Comparison of ENCODE assay signal across 12 cellular contexts in the genomic region with DNA sequence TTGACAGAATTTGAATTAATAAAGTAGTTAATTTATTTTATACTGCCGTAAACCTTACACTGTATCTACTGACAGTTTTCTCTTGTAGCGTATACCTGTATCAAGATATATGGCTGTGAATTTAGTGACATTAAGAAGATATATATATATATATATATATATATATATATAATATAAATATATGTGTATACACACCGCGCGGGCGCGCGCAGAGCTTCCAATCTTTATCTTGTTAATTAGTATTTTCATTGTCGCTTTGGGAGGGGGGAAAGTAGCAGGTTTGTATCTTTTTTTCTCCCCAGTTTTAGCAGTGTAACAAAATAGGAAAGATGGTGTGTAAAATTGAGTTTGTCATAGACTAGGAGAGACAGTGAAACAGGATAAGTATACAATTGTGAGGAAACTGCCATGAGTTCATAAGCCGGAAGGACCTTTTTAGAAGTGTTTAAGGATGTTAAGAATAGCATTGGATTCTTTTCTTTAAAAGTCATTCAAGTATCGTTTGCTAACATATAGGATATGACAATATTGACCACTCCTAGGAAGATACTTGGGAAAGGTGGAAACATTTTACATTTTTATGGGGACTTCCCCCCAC. TPM values are rescaled to one million over a fixed set of nuclear protein-coding genes. Genes with fewer than 3 reads are reported as not detected.
DNase-seq lines count a peak whose midpoint lies in the region; ATAC-seq and TF ChIP-seq lines count a peak whose summit lies in the region.
"Had no signal": no experiment of that assay in that cellular context is flagged by ENCODE, and none has a peak within 500 bp of the region (broad histone marks: within the 10 kb centered on the region; RNA-seq: fewer than 3 reads in every experiment).

No MANE protein-coding gene starts in this region.

- no peaks in the 10 kb centered on the region for H3K36me3 ChIP-seq in neural progenitor cell
- H3K36me3 ChIP-seq: cardiac muscle cell had no signal

- TF ChIP-seq CTCF in epithelial cell of esophagus (IDR thresholded peaks at IDR 0.05; ENCODE audit: insufficient read depth, low read depth, low read length, missing control alignments): no peak
- TF ChIP-seq CTCF in neural progenitor cell (IDR thresholded peaks at IDR 0.05): no peak
- TF ChIP-seq CTCF in endothelial cell (IDR thresholded peaks at IDR 0.05; ENCODE audit: unreplicated experiment): no peak

- DNase-seq in T-helper 1 cell (no peak), epithelial cell of esophagus (ENCODE audit: low read depth) (peak; percentile 14), neural progenitor cell (ENCODE audit: low spot score) (no peak), endothelial cell (ENCODE audit: low spot score) (no peak), SK-N-DZ (ENCODE audit: low spot score) (no peak)
- DNase-seq in Jurkat, Clone E6-1 (ENCODE audit: low read depth, low spot score): no peak
- DNase-seq: activated T-cell treated with anti-CD3 and anti-CD28 coated beads, Interleukin-2, amount 50 U/mL, for 72 hours; kidney glomerular epithelial cell; NCI-H446 had no signal

- no peak overlapping the region for H3K9ac ChIP-seq in neural progenitor cell

- H3K27me3 ChIP-seq in neural progenitor cell: peaks cover 18% of the 10 kb centered on the region
- H3K27me3 ChIP-seq: cardiac muscle cell had no signal

- H3K4me1 Mint-ChIP-seq in T-helper 1 cell treated with Interleukin-12 subunit alpha and Interleukin-12 subunit beta and Interleukin-4 antibody, amounts not matched to agents 30 μg/mL and 1 μg/mL, for 36 hours (ENCODE audit: low read depth): peaks cover 15% of the 10 kb centered on the region
- H3K4me1 Mint-ChIP-seq in neural progenitor cell (peaks cover 17% of the 10 kb centered on the region), endothelial cell (ENCODE audit: unreplicated experiment) (peaks cover 11% of the 10 kb centered on the region)

- peaks cover 71% of the 10 kb centered on the region for H3K27me3 Mint-ChIP-seq in T-helper 1 cell treated with Interleukin-12 subunit alpha and Interleukin-12 subunit beta and Interleukin-4 antibody, amounts not matched to agents 30 μg/mL and 1 μg/mL, for 36 hours (ENCODE audit: low read depth)
- H3K27me3 Mint-ChIP-seq in neural progenitor cell (ENCODE audit: insufficient read depth, low read depth): peaks cover 7% of the 10 kb centered on the region
- peaks cover 4% of the 10 kb centered on the region for H3K27me3 Mint-ChIP-seq in endothelial cell (ENCODE audit: unreplicated experiment)

- no peak overlapping the region for H3K27ac ChIP-seq in neural progenitor cell
- H3K27ac ChIP-seq: cardiac muscle cell had no signal

- no peaks in the 10 kb centered on the region for H3K36me3 Mint-ChIP-seq in T-helper 1 cell treated with Interleukin-12 subunit alpha and Interleukin-12 subunit beta and Interleukin-4 antibody, amounts not matched to agents 30 μg/mL and 1 μg/mL, for 36 hours (ENCODE audit: low read depth)
- H3K36me3 Mint-ChIP-seq in neural progenitor cell (peaks cover 8% of the 10 kb centered on the region), endothelial cell (ENCODE audit: low read depth, unreplicated experiment) (peaks cover 3% of the 10 kb centered on the region)

- peaks cover 8% of the 10 kb centered on the region for H3K9me3 Mint-ChIP-seq in T-helper 1 cell treated with Interleukin-12 subunit alpha and Interleukin-12 subunit beta and Interleukin-4 antibody, amounts not matched to agents 30 μg/mL and 1 μg/mL, for 36 hours
- H3K9me3 Mint-ChIP-seq in neural progenitor cell (peaks cover 1% of the 10 kb centered on the region), endothelial cell (ENCODE audit: unreplicated experiment) (no peaks in the 10 kb centered on the region)

- H3K9me3 ChIP-seq in neural progenitor cell (ENCODE audit: low read depth): no peaks in the 10 kb centered on the region

- H4K20me1 ChIP-seq in neural progenitor cell (ENCODE audit: low read depth): no peaks in the 10 kb centered on the region

- H3K4me3 ChIP-seq in Jurkat, Clone E6-1 (ENCODE audit: low read length): peak overlapping the region; percentile 81
- H3K4me3 ChIP-seq in epithelial cell of esophagus (ENCODE audit: low read length): peak overlapping the region; percentile 88
- peak overlapping the region; percentile 96 for H3K4me3 ChIP-seq in neural progenitor cell

- H2AFZ ChIP-seq in neural progenitor cell (replicated peaks): no peak overlapping the region

- no peak overlapping the region for H3K27ac Mint-ChIP-seq in T-helper 1 cell treated with Interleukin-12 subunit alpha and Interleukin-12 subunit beta and Interleukin-4 antibody, amounts not matched to agents 30 μg/mL and 1 μg/mL, for 36 hours
- H3K27ac Mint-ChIP-seq in neural progenitor cell (no peak overlapping the region), endothelial cell (ENCODE audit: unreplicated experiment) (no peak overlapping the region)

- peaks cover 18% of the 10 kb centered on the region for H3K4me1 ChIP-seq in neural progenitor cell

- peak overlapping the region; percentile 54 for H3K4me3 Mint-ChIP-seq in T-helper 1 cell treated with Interleukin-12 subunit alpha and Interleukin-12 subunit beta and Interleukin-4 antibody, amounts not matched to agents 30 μg/mL and 1 μg/mL, for 36 hours
- H3K4me3 Mint-ChIP-seq in neural progenitor cell (peak overlapping the region; percentile 24), endothelial cell (ENCODE audit: unreplicated experiment) (no peak overlapping the region)

- H3K4me2 ChIP-seq in neural progenitor cell: peak overlapping the region; percentile 90

- ATAC-seq in activated CD4-positive, CD25-positive, alpha-beta regulatory T cell treated with anti-CD3 and anti-CD28 coated beads, Interleukin-2, amount 50 U/mL, for 24 hours: no peak
- ATAC-seq: activated T-cell treated with anti-CD3 and anti-CD28 coated beads, Interleukin-2, amount 50 U/mL, for 72 hours had no signal

- peaks cover 65% of the 10 kb centered on the region for H3K79me2 ChIP-seq in neural progenitor cell (ENCODE audit: low read depth)

- H3F3A ChIP-seq in neural progenitor cell (ENCODE audit: low read depth): peaks cover 7% of the 10 kb centered on the region

RNA-seq across cellular contexts. Expression of gene PLEKHA1, which starts 2.0 kb away (rescaled TPM):
- 18.1 TPM for polyA plus RNA-seq in Jurkat, Clone E6-1 (2012; ENCODE audit: insufficient read depth, insufficient read length)
- total RNA-seq in neural progenitor cell (ENCODE audit: low replicate concordance) (70.2 and 79.1 TPM in 2 replicates), endothelial cell (ENCODE audit: unreplicated experiment) (38.2 TPM)
- polyA plus RNA-seq in SK-N-DZ (2014; cell fraction: cytosol; rRNA removed): 34.9 and 35.5 TPM in 2 replicates
- polyA plus RNA-seq in SK-N-DZ (2014; cell fraction: nucleus; rRNA removed): 50.9 and 57.2 TPM in 2 replicates
